35 cellular contexts compared by ENCODE assay signal in genomic region chr12:94491489-94491888, GRCh38.
"Had no signal": no experiment of that assay in that cellular context is flagged by ENCODE, and none has a peak within 500 bp of the region (broad histone marks: within the 10 kb centered on the region; RNA-seq: fewer than 3 reads in every experiment).

No MANE protein-coding gene starts in this region.

- H2AFZ ChIP-seq: PC-9 had no signal

- H3K36me3 ChIP-seq: SJCRH30 had no signal

- H3K27me3 ChIP-seq: SJCRH30 had no signal

- H3K27ac ChIP-seq: KMS-11, PC-9, RWPE1, SJCRH30, SK-N-MC had no signal

- H3K4me2 ChIP-seq: KMS-11, PC-9 had no signal

- H3K9ac ChIP-seq: KMS-11 had no signal

- DNase-seq: Karpas-422, MM.1S, MV-4-11, NCI-H1048, NCI-H1092 treated with DMSO at 0.1 percent for 48 hours, NCI-H1105 treated with DMSO at 0.1 percent for 48 hours, NCI-H1417, NCI-H1436, NCI-H146, NCI-H1694, NCI-H187, NCI-H1930, NCI-H2029 treated with DMSO at 0.1 percent for 48 hours, NCI-H2081 treated with DMSO at 0.1 percent for 48 hours, NCI-H2107, NCI-H2171, NCI-H226, NCI-H446 treated with DMSO at 0.1 percent for 48 hours, NCI-H510A, NCI-H524, NCI-H526, NCI-H69, NCI-H748 treated with DMSO at 0.1 percent for 48 hours, NCI-H82, PC-9, SHP77, SIG-M5, SJCRH30 had no signal

- FAIRE-seq: RCC 7860 had no signal

- H3K9me3 ChIP-seq: SJCRH30 had no signal

- H3K4me3 ChIP-seq: PC-9, SJCRH30, SK-N-MC had no signal

- ATAC-seq: Panc1, Right ventricle myocardium inferior, SK-N-SH treated with all-trans-retinoic acid at 6 μM for 48 hours had no signal

- H3K4me1 ChIP-seq: SJCRH30 had no signal
